1 cellular context compared by ENCODE assay signal in genomic region chr15:74618841-74619596, GRCh38.
TF ChIP-seq lines count a peak whose summit lies in the region.

No MANE protein-coding gene starts in this region.

TF ChIP-seq in GM12878, 131 proteins besides CTCF, POLR2A, EP300 and RAD21 (continued from another document):
- TF ChIP-seq MLLT1 (IDR thresholded peaks at IDR 0.05) (peak; percentile 53; the same call in 1 of the 2 replicates), MYB (IDR thresholded peaks at IDR 0.05; ENCODE audit: borderline replicate concordance, low read depth, low read length) (no peak), IRF5 (IDR thresholded peaks at IDR 0.05; ENCODE audit: borderline replicate concordance) (no peak), ESRRA (IDR thresholded peaks at IDR 0.05; ENCODE audit: low read length) (no peak), MTA3 (IDR thresholded peaks at IDR 0.05; ENCODE audit: borderline replicate concordance, low read length) (no peak), FOXM1 (IDR thresholded peaks at IDR 0.05; ENCODE audit: low read depth, low read length) (no peak), HCFC1 (IDR thresholded peaks at IDR 0.05; ENCODE audit: low read length) (no peak), CBX5 (IDR thresholded peaks at IDR 0.05; ENCODE audit: low read depth) (no peak), MXI1 (IDR thresholded peaks at IDR 0.05; ENCODE audit: low read depth, low read length) (no peak), ZNF207 (IDR thresholded peaks at IDR 0.05; ENCODE audit: borderline replicate concordance) (no peak), NR2F1 (conservative IDR thresholded peaks at IDR 0.05) (no peak), E4F1 (IDR thresholded peaks at IDR 0.05; ENCODE audit: borderline replicate concordance, partially characterized antibody) (no peak), HSF1 (IDR thresholded peaks at IDR 0.05; ENCODE audit: low read depth, low read length) (no peak), LARP7 (IDR thresholded peaks at IDR 0.05) (no peak), ELK1 (IDR thresholded peaks at IDR 0.05; ENCODE audit: low read depth, low read length) (no peak), RELB (IDR thresholded peaks at IDR 0.05; ENCODE audit: low read depth) (no peak; the same call in 1 of the 2 replicates), SMARCA5 (IDR thresholded peaks at IDR 0.05) (peak; percentile 91; the same call in 1 of the 2 replicates), BHLHE40 (IDR thresholded peaks at IDR 0.05; ENCODE audit: borderline replicate concordance in 1 of 2, low read depth in 2 of 2, low read length in 1 of 2) (no peak), CEBPB (IDR thresholded peaks at IDR 0.05; ENCODE audit: borderline replicate concordance in 1 of 2, low read depth in 2 of 2, low read length in 2 of 2) (no peak), CUX1 (IDR thresholded peaks at IDR 0.05; ENCODE audit: insufficient replicate concordance, low read depth, low read length) (no peak), RBBP5 (conservative IDR thresholded peaks at IDR 0.05) (no peak), USF1 (IDR thresholded peaks at IDR 0.05; ENCODE audit: borderline replicate concordance, extremely low read length, insufficient read depth, low read depth, low read length) (no peak)
TF ChIP-seq in GM12878: peak in this region for 4.
